In genomic region chr1:12614402-12615165, GRCh38 we compare ENCODE assay signal across 1 cellular context.
TF ChIP-seq lines count a peak whose summit lies in the region.

No MANE protein-coding gene starts in this region.

TF ChIP-seq in WTC11, 78 proteins besides CTCF, POLR2A, EP300 and RAD21 (continued from another document):
- TF ChIP-seq PRDM15 (CRISPR knock-in tag; IDR thresholded peaks at IDR 0.05) = no peak
